8 cellular contexts compared by ENCODE assay signal in genomic region chr1:202410854-202411357, GRCh38.
DNase-seq lines count a peak whose midpoint lies in the region; ATAC-seq and TF ChIP-seq lines count a peak whose summit lies in the region.
"Not testable (repeated sequence)": the region's sequence is repeated elsewhere in the genome, so short reads cannot be mapped to it uniquely, and the experiment has no call there.

No MANE protein-coding gene starts in this region.

- not testable (repeated sequence) for H3K27me3 ChIP-seq in HCT116 (ENCODE audit: insufficient read depth, low read length); cardiac muscle cell

- H3K36me3 ChIP-seq in HCT116 (ENCODE audit: control insufficient read depth in 1 of 2, insufficient read depth in 2 of 2, low read length in 2 of 2); cardiac muscle cell: not testable (repeated sequence)

- in situ Hi-C loops in Caki2 (cut with HindIII; ENCODE audit: low pct_unique_long_range_greater_than_20kb, low sequenced_read_pairs): not testable (repeated sequence)

- H3K36me3 Mint-ChIP-seq in activated T-helper 17 cell treated with anti-CD3 and anti-CD28 coated beads, Interleukin-2, amount 50 U/mL, for 72 hours (ENCODE audit: low read depth): not testable (repeated sequence)

- not testable (repeated sequence) for H3K9me3 Mint-ChIP-seq in activated T-helper 17 cell treated with anti-CD3 and anti-CD28 coated beads, Interleukin-2, amount 50 U/mL, for 72 hours

- not testable (repeated sequence) for TF ChIP-seq RAD21 in HCT116 (IDR thresholded peaks at IDR 0.05; ENCODE audit: low read depth)

- RAD21 ChIA-PET in HCT116 (lab: Charles Lee; ENCODE audit: low non-redundant PET in 1 of 2, low total read pairs in 2 of 2, uncharacterized antibody in 2 of 2, unreplicated experiment in 2 of 2): not testable (repeated sequence)

- peaks cover 14 to 17% of the 10 kb centered on the region in 2 experiments for H3K4me1 ChIP-seq in HCT116 (ENCODE audit: control insufficient read depth in 1 of 2, insufficient read depth in 2 of 2, low read length in 2 of 2)
- peaks cover 60% of the 10 kb centered on the region for H3K4me1 ChIP-seq in cardiac muscle cell (ENCODE audit: low read depth)

- H3K9ac ChIP-seq in HCT116 (ENCODE audit: low read length): not testable (repeated sequence)

- not testable (repeated sequence) for H3K27ac ChIP-seq in HCT116 (ENCODE audit: low read depth, low read length)
- peak overlapping the region; percentile 83 for H3K27ac ChIP-seq in cardiac muscle cell

- CTCF ChIA-PET in HCT116 (lab: Charles Lee): not testable (repeated sequence)

- not testable (repeated sequence) for H3K79me2 ChIP-seq in HCT116 (ENCODE audit: insufficient read depth, low read length)

- BruUV-seq in HCT116 (replicated peaks; lab: Mats Ljungman, UMichigan): not testable (repeated sequence)

- DNase-seq in Caki2 (ENCODE audit: low read depth): peak; percentile 12
- DNase-seq in HCT116 (ENCODE audit: low read depth, low spot score); stimulated activated naive CD8-positive, alpha-beta T cell treated with anti-CD3 and anti-CD28 coated beads, Interleukin-15, Interleukin-2, amounts not matched to agents 100 U/mL and 50 U/mL, for 24 hours: not testable (repeated sequence)
- peak; percentile 13 for DNase-seq in NCI-H446 treated with DMSO at 0.1 percent for 48 hours (lab: John Stamatoyannopoulos, UW)
- DNase-seq in dermis blood vessel endothelial cell: peak; percentile 4
- DNase-seq in cardiac muscle cell (ENCODE audit: low read depth in 1 of 2, low spot score in 1 of 2): peak in 1 of 2 donors; percentile 65
- peak; percentile 82 for DNase-seq in myocyte (ENCODE audit: low read depth)

- intact Hi-C loops in HCT116 (cut with micrococcal nuclease): not testable (repeated sequence)

- H3K4me2 ChIP-seq in HCT116 (ENCODE audit: low read length): peak overlapping the region; percentile 66

- not testable (repeated sequence) for H2AFZ ChIP-seq in HCT116 (ENCODE audit: low read depth, low read length, poor library complexity, severe bottlenecking)

- not testable (repeated sequence) for H3K9me2 ChIP-seq in HCT116 (ENCODE audit: insufficient read depth)

- not testable (repeated sequence) for H3K27me3 Mint-ChIP-seq in activated T-helper 17 cell treated with anti-CD3 and anti-CD28 coated beads, Interleukin-2, amount 50 U/mL, for 72 hours

- H3K4me1 Mint-ChIP-seq in activated T-helper 17 cell treated with anti-CD3 and anti-CD28 coated beads, Interleukin-2, amount 50 U/mL, for 72 hours: not testable (repeated sequence)

- TF ChIP-seq CTCF in HCT116 (IDR thresholded peaks at IDR 0.05 in 2 of 3, conservative IDR thresholded peaks at IDR 0.05 in 1 of 3; ENCODE audit: borderline replicate concordance in 1 of 3, insufficient read depth in 1 of 3, low read depth in 2 of 3, low read length in 2 of 3); cardiac muscle cell (IDR thresholded peaks at IDR 0.05; ENCODE audit: low read depth, low read length): not testable (repeated sequence)

- H4K20me1 ChIP-seq in HCT116 (ENCODE audit: insufficient read depth): not testable (repeated sequence)

- not testable (repeated sequence) for H3K9me3 ChIP-seq in HCT116 (ENCODE audit: control insufficient read depth in 1 of 2, insufficient read depth in 1 of 2, low read depth in 1 of 2, low read length in 2 of 2); cardiac muscle cell (ENCODE audit: low read depth)

- not testable (repeated sequence) for H3K4me3 Mint-ChIP-seq in activated T-helper 17 cell treated with anti-CD3 and anti-CD28 coated beads, Interleukin-2, amount 50 U/mL, for 72 hours

- H3K27ac Mint-ChIP-seq in activated T-helper 17 cell treated with anti-CD3 and anti-CD28 coated beads, Interleukin-2, amount 50 U/mL, for 72 hours: not testable (repeated sequence)

- POLR2A ChIA-PET in HCT116 (lab: Charles Lee): not testable (repeated sequence)

- not testable (repeated sequence) for TF ChIP-seq POLR2A in HCT116 (IDR thresholded peaks at IDR 0.05; ENCODE audit: borderline replicate concordance, extremely low read depth, insufficient read depth, insufficient read length)

- peak; percentile 63 for ATAC-seq in HCT116
- ATAC-seq in activated T-helper 17 cell treated with anti-CD3 and anti-CD28 coated beads, Interleukin-2, amount 50 U/mL, for 72 hours (replicated peaks): peak; percentile 66
- peak; percentile 68 for ATAC-seq in stimulated activated naive CD8-positive, alpha-beta T cell treated with anti-CD3 and anti-CD28 coated beads, Interleukin-15, Interleukin-2, amounts not matched to agents 100 U/mL and 50 U/mL, for 24 hours

- H3K4me3 ChIP-seq in HCT116 (replicated peaks in 1 of 2; ENCODE audit: low read depth in 1 of 2, low read length in 2 of 2): peak overlapping the region in 1 of 2 experiments; percentile 26; a peak in 2 of 4 replicates
- H3K4me3 ChIP-seq in cardiac muscle cell: not testable (repeated sequence)

TF ChIP-seq in HCT116, 20 proteins besides CTCF, POLR2A, EP300 and RAD21:
- TF ChIP-seq CBX3 (IDR thresholded peaks at IDR 0.05; ENCODE audit: low read depth) (peak; percentile 37; the same call in 1 of the 2 replicates), FOSL1 (IDR thresholded peaks at IDR 0.05; ENCODE audit: low read depth) (0 out of 2 replicates have a peak, but pooled peaks have one; percentile 26), JUND (IDR thresholded peaks at IDR 0.05) (peak; percentile 15; the same call in 1 of the 2 replicates)
